10 cellular contexts compared by ENCODE assay signal in the genomic region with DNA sequence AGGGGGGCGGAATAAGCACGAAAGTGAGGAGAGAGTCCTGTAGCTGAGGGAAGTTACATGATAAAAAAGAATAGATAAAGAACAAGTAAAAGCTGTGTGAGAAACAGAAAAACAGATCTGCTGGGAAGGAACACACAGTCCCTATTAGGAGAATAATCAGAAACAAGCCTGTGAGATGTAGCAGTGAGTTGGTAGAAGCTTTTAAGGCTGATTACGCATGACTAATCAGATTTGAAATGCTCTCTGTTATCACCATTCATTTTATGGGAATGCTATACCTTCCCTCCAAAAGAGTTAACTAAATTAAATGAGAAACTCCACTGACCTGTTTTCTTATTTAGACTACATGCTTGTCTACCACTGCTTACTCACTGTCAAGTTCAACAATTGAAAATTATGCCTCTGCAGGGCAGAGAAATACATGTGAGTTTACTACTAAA. TPM values are rescaled to one million over a fixed set of nuclear protein-coding genes. Genes with fewer than 3 reads are reported as not detected.
DNase-seq lines count a peak whose midpoint lies in the region; ATAC-seq and TF ChIP-seq lines count a peak whose summit lies in the region.
"Had no signal": no experiment of that assay in that cellular context is flagged by ENCODE, and none has a peak within 500 bp of the region (broad histone marks: within the 10 kb centered on the region; RNA-seq: fewer than 3 reads in every experiment).

No MANE protein-coding gene starts in this region.

- no peaks in the 10 kb centered on the region for H3K9me3 ChIP-seq in CD8-positive, alpha-beta memory T cell (ENCODE audit: low read length)
- H3K9me3 ChIP-seq in SJCRH30 (replicated peaks) (no peaks in the 10 kb centered on the region), esophagus squamous epithelium (no peaks in the 10 kb centered on the region)

- peak overlapping the region in 3 of 7 donors; percentile 19 to 53 (median 19) for H3K4me3 Mint-ChIP-seq in CD8-positive, alpha-beta memory T cell
- peak overlapping the region; percentile 3 for H3K4me3 Mint-ChIP-seq in neural crest cell

- CTCF ChIA-PET in CD8-positive, alpha-beta memory T cell (lab: Charles Lee), result no interaction called here

- no peak for ATAC-seq in HG02970 (IDR thresholded peaks at IDR 0.05; ENCODE audit: low FRiP score, unreplicated experiment)

- H3K4me1 Mint-ChIP-seq in CD8-positive, alpha-beta memory T cell, result peaks cover 74 to 93% (median 87%) of the 10 kb centered on the region in 3 donors
- H3K4me1 Mint-ChIP-seq in neural crest cell, result peaks cover 52% of the 10 kb centered on the region

- H3K27me3 ChIP-seq in CD8-positive, alpha-beta memory T cell (ENCODE audit: insufficient read depth, low read length, poor library complexity, severe bottlenecking), result no peaks in the 10 kb centered on the region
- no peaks in the 10 kb centered on the region for H3K27me3 ChIP-seq in SJCRH30
- H3K27me3 ChIP-seq in esophagus squamous epithelium, result no peaks in the 10 kb centered on the region

- WGBS in esophagus squamous epithelium, 2 donors, result 75 to 92% methylated on average over 3 of the region's 3 CpGs

- no peaks in the 10 kb centered on the region for H3K9me3 Mint-ChIP-seq in CD8-positive, alpha-beta memory T cell
- H3K9me3 Mint-ChIP-seq in neural crest cell, result no peaks in the 10 kb centered on the region

- no peak for TF ChIP-seq POLR2A in esophagus squamous epithelium (IDR thresholded peaks at IDR 0.05)

- H3K4me3 ChIP-seq in CD8-positive, alpha-beta memory T cell (ENCODE audit: low read length), result no peak overlapping the region
- H3K4me3 ChIP-seq in SJCRH30 (peak overlapping the region; percentile 10), esophagus squamous epithelium (no peak overlapping the region)

- H3K36me3 ChIP-seq in CD8-positive, alpha-beta memory T cell (ENCODE audit: insufficient read depth, low read length), result no peaks in the 10 kb centered on the region
- H3K36me3 ChIP-seq in SJCRH30 (no peaks in the 10 kb centered on the region), esophagus squamous epithelium (no peaks in the 10 kb centered on the region)

- no peak overlapping the region for H3K27ac ChIP-seq in CD8-positive, alpha-beta memory T cell (ENCODE audit: low read depth, low read length)
- H3K27ac ChIP-seq in SJCRH30, result peak overlapping the region; percentile 98
- H3K27ac ChIP-seq in esophagus squamous epithelium, result peak overlapping the region in 3 of 4 donors; percentile 20 to 72 (median 55)
- H3K27ac ChIP-seq: C4-2B had no signal

- POLR2A ChIA-PET in CD8-positive, alpha-beta memory T cell (lab: Charles Lee), result no interaction called here

- TF ChIP-seq CTCF in esophagus squamous epithelium (IDR thresholded peaks at IDR 0.05), result no peak
- no peak for TF ChIP-seq CTCF in neural crest cell (conservative IDR thresholded peaks at IDR 0.05)

- intact Hi-C loops in esophagus squamous epithelium (cut with DNase I), result no loop called here

- no peaks in the 10 kb centered on the region for H3K27me3 Mint-ChIP-seq in CD8-positive, alpha-beta memory T cell
- no peaks in the 10 kb centered on the region for H3K27me3 Mint-ChIP-seq in neural crest cell (ENCODE audit: low read depth)

- H3K27ac Mint-ChIP-seq in CD8-positive, alpha-beta memory T cell, result peak overlapping the region in 5 of 8 donors; percentile 11 to 58 (median 31)
- peak overlapping the region; percentile 2 for H3K27ac Mint-ChIP-seq in neural crest cell (ENCODE audit: unreplicated experiment)

- no peak for DNase-seq in CD8-positive, alpha-beta memory T cell
- DNase-seq in SJCRH30 (peak; percentile 31 to 87), esophagus squamous epithelium (lab: John Stamatoyannopoulos, UW) (no peak), neural crest cell (ENCODE audit: low read depth, low spot score) (no peak), NCI-H146 treated with DMSO at 0.1 percent for 48 hours (lab: John Stamatoyannopoulos, UW; ENCODE audit: unreplicated experiment) (no peak), GM03348 (ENCODE audit: low spot score) (no peak), RPMI8226 (no peak)
- DNase-seq: NCI-H2081 had no signal

- peaks cover 0 to 2% (median 0%) of the 10 kb centered on the region in 3 donors for H3K36me3 Mint-ChIP-seq in CD8-positive, alpha-beta memory T cell
- no peaks in the 10 kb centered on the region for H3K36me3 Mint-ChIP-seq in neural crest cell (ENCODE audit: low read depth)

- peaks cover 37% of the 10 kb centered on the region for H3K4me1 ChIP-seq in CD8-positive, alpha-beta memory T cell (ENCODE audit: insufficient read depth, low read length)
- H3K4me1 ChIP-seq in SJCRH30 (peaks cover 44% of the 10 kb centered on the region), esophagus squamous epithelium (peaks cover 26 to 70% (median 28%) of the 10 kb centered on the region in 3 donors)

RNA-seq across cellular contexts. Expression of gene REPS1, which starts 15.8 kb away (rescaled TPM):
- 10 to 100 TPM; 64.4 to 69.5 TPM for total RNA-seq in CD8-positive, alpha-beta memory T cell
- polyA plus RNA-seq in CD8-positive, alpha-beta memory T cell, result 37.3 TPM
- total RNA-seq in SJCRH30 (2014; rRNA removed; shearing (Covaris generic)), result 65.7 and 66.7 TPM in 2 replicates
- 10 to 100 TPM; 30.8 to 60.3 (median 43.2) TPM for total RNA-seq in esophagus squamous epithelium
- 56.5 and 61.1 TPM in 2 replicates for total RNA-seq in neural crest cell

RNA-seq across cellular contexts. Expression of gene ABRACL, which starts 56.3 kb away (rescaled TPM):
- total RNA-seq in CD8-positive, alpha-beta memory T cell, result 100 to 1,000 TPM; 141 to 145 TPM
- polyA plus RNA-seq in CD8-positive, alpha-beta memory T cell, result 212 TPM
- total RNA-seq in SJCRH30 (2014; rRNA removed; shearing (Covaris generic)), result 55.0 and 56.2 TPM in 2 replicates
- total RNA-seq in esophagus squamous epithelium (10 to 100 TPM; 18.7 to 81.6 (median 25.7) TPM), neural crest cell (66.8 and 66.9 TPM in 2 replicates)

Comparison
In these comparisons a context has a peak if more than half of its experiments do, and no peak if none do; other contexts are left out.
1. DNase-seq: peak in SJCRH30 (2 of 2); none in CD8-positive, alpha-beta memory T cell (0 of 5), esophagus squamous epithelium (single experiment), neural crest cell (single experiment), NCI-H146 treated with DMSO at 0.1 percent for 48 hours (single experiment), GM03348 (single experiment) and RPMI8226 (single experiment).